In the genomic region with DNA sequence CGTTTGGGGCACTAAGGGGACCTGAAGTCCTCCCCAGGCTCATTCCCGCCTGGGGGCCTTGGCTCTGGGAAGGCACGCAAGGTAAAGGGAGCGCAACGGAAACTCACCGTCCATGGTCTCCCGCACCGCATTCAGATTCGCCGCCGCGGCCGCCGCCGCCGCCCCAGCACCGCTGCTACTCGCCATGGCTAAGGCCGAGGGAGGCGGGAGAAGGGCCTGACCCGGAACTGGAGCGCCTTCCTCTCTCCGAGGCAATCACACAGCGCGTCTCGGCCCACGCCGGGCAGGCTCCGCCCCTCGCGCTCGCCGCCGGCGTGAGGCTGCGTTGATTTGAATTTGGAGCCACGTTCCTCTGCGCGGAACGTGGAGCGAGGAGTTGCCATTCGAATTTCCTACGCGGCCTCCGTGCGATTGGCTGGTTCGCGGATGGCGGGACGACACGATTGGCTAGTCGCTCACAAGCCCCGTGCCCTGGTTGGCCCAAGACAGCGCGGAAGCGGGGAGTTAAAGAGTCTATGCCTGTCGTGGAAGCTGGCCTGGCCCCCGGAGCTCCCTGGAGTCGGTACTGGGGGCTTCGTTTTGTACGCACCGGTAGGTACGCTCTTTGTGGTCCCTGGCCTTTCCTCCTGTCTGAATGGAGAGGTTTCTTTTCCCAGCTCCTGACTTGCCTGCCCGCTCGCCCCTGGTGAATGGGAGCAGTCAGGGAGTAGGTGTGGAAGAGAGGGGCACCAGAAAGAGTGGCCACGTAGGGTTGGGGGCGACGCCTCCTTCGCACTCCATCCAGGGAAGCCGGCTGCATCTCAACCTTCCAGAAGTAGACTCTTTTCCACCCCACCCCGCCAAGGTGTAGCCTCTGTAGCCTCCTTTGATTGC, we compare ENCODE assay signal across 8 cellular contexts. TPM values are rescaled to one million over a fixed set of nuclear protein-coding genes. Genes with fewer than 3 reads are reported as not detected.
DNase-seq lines count a peak whose midpoint lies in the region; ATAC-seq, FAIRE-seq and TF ChIP-seq lines count a peak whose summit lies in the region.

Gene BORA (plus strand): TSS at position 507 of the 873 bp plus-strand sequence. CDS start 1,018 bp downstream, outside the sequence.
Gene MZT1 (minus strand): TSS at position 213 of the 873 bp plus-strand sequence. CDS start 27 bp downstream, at position 186.

- peaks cover 12% of the 10 kb centered on the region; the same call in 1 of the 2 replicates for H4K20me1 ChIP-seq in OCI-LY3 (ENCODE audit: insufficient read depth, low read length)

- peak; percentile 98 for ATAC-seq in GM21528 (IDR thresholded peaks at IDR 0.05; ENCODE audit: low FRiP score, unreplicated experiment)

- H3K9ac ChIP-seq in OCI-LY3 (ENCODE audit: low read length), result peak within 1 kb of the TSS; percentile 94

- H3K79me2 ChIP-seq in OCI-LY3 (ENCODE audit: low read length), result peaks cover 92% of the 10 kb centered on the region

- H3K4me1 ChIP-seq in OCI-LY3 (ENCODE audit: low read length) (peaks cover 35% of the 10 kb centered on the region), mesodermal cell (ENCODE audit: control insufficient read depth, insufficient read depth, low read length, poor library complexity, severe bottlenecking) (no peaks in the 10 kb centered on the region)

- no peaks in the 10 kb centered on the region for H3K9me3 ChIP-seq in OCI-LY3 (ENCODE audit: insufficient read depth, low read length)
- no peaks in the 10 kb centered on the region for H3K9me3 ChIP-seq in mesodermal cell (ENCODE audit: control insufficient read depth, low read length)

- TF ChIP-seq CTCF in OCI-LY3 (IDR thresholded peaks at IDR 0.05; ENCODE audit: low read depth, low read length), result no peak

- peak; percentile 73 for DNase-seq in DMS 273 treated with DMSO at 0.1 percent for 48 hours (lab: John Stamatoyannopoulos, UW)
- DNase-seq in HuH-7.5 (ENCODE audit: low spot score), result peak; percentile 75
- peak; percentile 93 for DNase-seq in activated CD8-positive, alpha-beta memory T cell treated with anti-CD3 and anti-CD28 coated beads, Interleukin-2, amount 50 U/mL, for 4 hours
- DNase-seq in stimulated activated CD8-positive, alpha-beta memory T cell treated with anti-CD3 and anti-CD28 coated beads, Interleukin-15, amount 100 ng/mL, for 24 hours (ENCODE audit: low read depth), result peak; percentile 80

- peak within 1 kb of the TSS; percentile 60 for H2AFZ ChIP-seq in OCI-LY3 (ENCODE audit: low read depth, low read length)

- peak within 1 kb of the TSS; percentile 92 for H3K4me3 ChIP-seq in OCI-LY3 (ENCODE audit: low read length)
- H3K4me3 ChIP-seq in mesodermal cell (ENCODE audit: extremely low read depth, insufficient read depth, low read length, poor library complexity, severe bottlenecking), result peak within 1 kb of the TSS; percentile 87

- peak; percentile 97 for FAIRE-seq in endometrium (lab: Jason Lieb, UNC)

- H3K36me3 ChIP-seq in OCI-LY3 (replicated peaks; ENCODE audit: low read depth, low read length) (peaks cover 43% of the 10 kb centered on the region), mesodermal cell (ENCODE audit: control insufficient read depth, insufficient read depth, low read length) (peaks cover 48% of the 10 kb centered on the region)

- peak within 1 kb of the TSS; percentile 89 for H3K4me2 ChIP-seq in OCI-LY3 (ENCODE audit: low read length)

- H3K27ac ChIP-seq in OCI-LY3 (ENCODE audit: low read length) (peak within 1 kb of the TSS; percentile 64), mesodermal cell (ENCODE audit: low read depth, low read length, severe bottlenecking) (peak within 1 kb of the TSS; percentile 78)

- WGBS in mesodermal cell (ENCODE audit: insufficient coverage in 2 of 2), 2 experiments, result 0% methylated on average over 47 to 64 of the region's 71 CpGs

- H3K27me3 ChIP-seq in OCI-LY3 (ENCODE audit: low read depth, low read length), result no peaks in the 10 kb centered on the region

RNA-seq across cellular contexts. Expression of gene BORA, which starts in this region (rescaled TPM):
- 14.4 TPM for polyA plus RNA-seq in mesodermal cell (2013, experiment 1 of 2)
- polyA plus RNA-seq in mesodermal cell (2013, experiment 2 of 2), result 19.2 TPM

RNA-seq across cellular contexts. Expression of gene MZT1, which starts in this region (rescaled TPM):
- 40.6 TPM for polyA plus RNA-seq in mesodermal cell (2013, experiment 1 of 2)
- polyA plus RNA-seq in mesodermal cell (2013, experiment 2 of 2), result 52.6 TPM

Comparison
In these comparisons a context has a peak if more than half of its experiments do, and no peak if none do; other contexts are left out.
1. Peak in every context shown above with its lines: DNase-seq, ATAC-seq, H3K4me3 ChIP-seq and H3K27ac ChIP-seq.